24 cellular contexts compared by ENCODE assay signal in the genomic region with DNA sequence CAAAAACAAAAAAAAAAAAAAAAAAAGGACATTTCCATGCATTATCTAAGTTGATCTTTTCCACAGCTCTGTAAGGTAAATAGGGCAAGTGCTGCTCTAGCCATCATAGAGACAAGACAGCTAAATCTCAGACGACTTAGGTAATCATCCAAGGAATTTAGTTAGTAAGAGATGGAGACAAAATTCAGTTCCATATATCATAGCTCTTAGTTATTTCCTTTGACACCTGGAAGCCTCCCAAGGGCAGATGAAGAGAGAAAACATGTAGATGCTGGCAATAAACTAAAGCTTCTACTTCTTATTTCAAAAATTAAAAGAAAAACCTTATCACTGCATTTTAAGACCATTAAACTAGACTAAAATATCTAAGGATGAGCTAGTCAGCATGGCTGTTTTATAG.
"Had no signal": no experiment of that assay in that cellular context is flagged by ENCODE, and none has a peak within 500 bp of the region (broad histone marks: within the 10 kb centered on the region; RNA-seq: fewer than 3 reads in every experiment).

No MANE protein-coding gene starts in this region.

- H3K36me3 ChIP-seq: prostate gland, right atrium auricular region, suprapubic skin had no signal

- H3K27me3 ChIP-seq: right atrium auricular region, suprapubic skin had no signal

- H3K9me3 Mint-ChIP-seq: activated CD4-positive, alpha-beta T cell treated with anti-CD3 and anti-CD28 coated beads, Interleukin-2, amount 10 ng/mL, durations not matched to agents 24 days and 14 days; activated CD8-positive, alpha-beta T cell treated with anti-CD3 and anti-CD28 coated beads for 36 hours; activated naive CD4-positive, alpha-beta T cell treated with anti-CD3 and anti-CD28 coated beads, Interleukin-2, amount 10 ng/mL, durations not matched to agents 7 days and 5 days; activated naive CD8-positive, alpha-beta T cell treated with anti-CD3 and anti-CD28 coated beads, Interleukin-2, amount 50 U/mL, for 24 hours; mesothelial cell of epicardium; nephron; stimulated activated naive CD8-positive, alpha-beta T cell treated with anti-CD3 and anti-CD28 coated beads, Interleukin-15, amount 100 ng/mL, for 72 hours; T-cell had no signal

- DNase-seq: activated CD4-positive, alpha-beta T cell treated with anti-CD3 and anti-CD28 coated beads, Interleukin-2, amount 10 ng/mL, durations not matched to agents 24 days and 14 days; activated CD8-positive, alpha-beta T cell treated with anti-CD3 and anti-CD28 coated beads for 36 hours; activated naive CD4-positive, alpha-beta T cell treated with anti-CD3 and anti-CD28 coated beads, Interleukin-2, amount 10 ng/mL, durations not matched to agents 7 days and 5 days; activated naive CD8-positive, alpha-beta T cell treated with anti-CD3 and anti-CD28 coated beads, Interleukin-2, amount 50 U/mL, for 24 hours; activated T-cell treated with anti-CD3 and anti-CD28 coated beads, Interleukin-2, amount 50 U/mL, for 1 hour; aorta; cerebellar nuclear complex; effector CD4-positive, alpha-beta T cell; hippocampal formation; nucleus accumbens; stimulated activated CD4-positive, alpha-beta T cell treated with anti-CD3 and anti-CD28 coated beads, Interleukin-15, amount 100 ng/mL, for 24 hours; stimulated activated CD4-positive, alpha-beta T cell treated with anti-CD3 and anti-CD28 coated beads, Interleukin-4, amount 100 ng/mL, for 1 hour; stimulated activated naive CD8-positive, alpha-beta T cell treated with anti-CD3 and anti-CD28 coated beads, Interleukin-15, amount 100 ng/mL, for 72 hours; T-cell; T-helper 9 cell had no signal

- H3K4me1 ChIP-seq: prostate gland had no signal

- H3K27ac ChIP-seq: prostate gland, right atrium auricular region, SK-N-MC, suprapubic skin had no signal

- ATAC-seq: activated CD8-positive, alpha-beta T cell treated with anti-CD3 and anti-CD28 coated beads for 36 hours; activated naive CD8-positive, alpha-beta T cell treated with anti-CD3 and anti-CD28 coated beads, Interleukin-2, amount 50 U/mL, for 24 hours; esophagus mucosa; stimulated activated naive CD8-positive, alpha-beta T cell treated with anti-CD3 and anti-CD28 coated beads, Interleukin-15, amount 100 ng/mL, for 72 hours; T-cell had no signal

- H3K4me3 ChIP-seq: lung, prostate gland, right atrium auricular region, SK-N-MC, skin epidermis, suprapubic skin had no signal

- H3K27me3 Mint-ChIP-seq: activated naive CD4-positive, alpha-beta T cell treated with anti-CD3 and anti-CD28 coated beads, Interleukin-2, amount 10 ng/mL, durations not matched to agents 7 days and 5 days; T-cell had no signal

- H3K36me3 Mint-ChIP-seq: activated naive CD4-positive, alpha-beta T cell treated with anti-CD3 and anti-CD28 coated beads, Interleukin-2, amount 10 ng/mL, durations not matched to agents 7 days and 5 days; mesothelial cell of epicardium had no signal

- H3K27ac Mint-ChIP-seq: activated CD4-positive, alpha-beta T cell treated with anti-CD3 and anti-CD28 coated beads, Interleukin-2, amount 10 ng/mL, durations not matched to agents 24 days and 14 days; activated CD8-positive, alpha-beta T cell treated with anti-CD3 and anti-CD28 coated beads for 36 hours; activated naive CD4-positive, alpha-beta T cell treated with anti-CD3 and anti-CD28 coated beads, Interleukin-2, amount 10 ng/mL, durations not matched to agents 7 days and 5 days; activated naive CD8-positive, alpha-beta T cell treated with anti-CD3 and anti-CD28 coated beads, Interleukin-2, amount 50 U/mL, for 24 hours; mesothelial cell of epicardium; stimulated activated naive CD8-positive, alpha-beta T cell treated with anti-CD3 and anti-CD28 coated beads, Interleukin-15, amount 100 ng/mL, for 72 hours; T-cell had no signal

- H3K4me3 Mint-ChIP-seq: activated CD4-positive, alpha-beta T cell treated with anti-CD3 and anti-CD28 coated beads, Interleukin-2, amount 10 ng/mL, durations not matched to agents 24 days and 14 days; activated CD8-positive, alpha-beta T cell treated with anti-CD3 and anti-CD28 coated beads for 36 hours; activated naive CD4-positive, alpha-beta T cell treated with anti-CD3 and anti-CD28 coated beads, Interleukin-2, amount 10 ng/mL, durations not matched to agents 7 days and 5 days; activated naive CD8-positive, alpha-beta T cell treated with anti-CD3 and anti-CD28 coated beads, Interleukin-2, amount 50 U/mL, for 24 hours; mesothelial cell of epicardium; nephron; stimulated activated naive CD8-positive, alpha-beta T cell treated with anti-CD3 and anti-CD28 coated beads, Interleukin-15, amount 100 ng/mL, for 72 hours; T-cell had no signal

- H3K9me3 ChIP-seq: prostate gland, right atrium auricular region, suprapubic skin had no signal
